In the genomic region with DNA sequence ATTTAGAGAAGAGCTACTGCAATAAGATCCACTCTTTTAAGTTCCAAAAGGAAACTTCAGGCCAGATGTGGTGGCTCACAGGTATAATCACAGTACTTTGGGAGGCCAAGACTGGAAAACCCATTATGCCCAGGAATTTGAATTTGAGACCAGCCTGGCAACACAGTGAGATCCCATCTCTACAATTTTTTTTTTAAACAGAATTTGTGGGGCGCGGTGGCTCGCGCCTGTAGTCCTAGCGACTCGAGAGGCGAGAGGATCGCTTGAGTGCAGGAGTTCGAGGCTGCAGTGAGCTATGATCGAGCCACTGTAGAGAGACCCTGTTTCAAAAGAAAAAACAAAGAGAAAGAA, we compare ENCODE assay signal across 8 cellular contexts.
DNase-seq lines count a peak whose midpoint lies in the region; ATAC-seq and TF ChIP-seq lines count a peak whose summit lies in the region.

No MANE protein-coding gene starts in this region.

- H3K9me3 ChIP-seq in KOPT-K1 (ENCODE audit: insufficient read depth, low read length, poor library complexity, severe bottlenecking) (no peaks in the 10 kb centered on the region), muscle layer of colon (ENCODE audit: low read length) (no peaks in the 10 kb centered on the region)

- no peaks in the 10 kb centered on the region for H3K36me3 ChIP-seq in ACC112 (ENCODE audit: insufficient read depth, low read length)
- H3K36me3 ChIP-seq in KOPT-K1 (ENCODE audit: insufficient read depth, low read length): no peaks in the 10 kb centered on the region
- H3K36me3 ChIP-seq in muscle layer of colon (ENCODE audit: insufficient read depth, low read length): peaks cover 3% of the 10 kb centered on the region

- ATAC-seq in HG03342 (IDR thresholded peaks at IDR 0.05; ENCODE audit: unreplicated experiment): no peak

- DNase-seq in cardiac fibroblast (ENCODE audit: low read depth in 2 of 2): peak in 1 of 2 donors; percentile 12
- DNase-seq in SHP77 (lab: John Stamatoyannopoulos, UW): no peak
- no peak for DNase-seq in NCI-H1048 (lab: John Stamatoyannopoulos, UW)
- no peak for DNase-seq in hippocampal formation (lab: John Stamatoyannopoulos, UW)

- peaks cover 22% of the 10 kb centered on the region for H3K79me2 ChIP-seq in ACC112 (ENCODE audit: control insufficient read depth, insufficient read depth, low read length, unreplicated experiment)

- H3K27ac ChIP-seq in ACC112 (ENCODE audit: low read depth, low read length) (no peak overlapping the region), KOPT-K1 (ENCODE audit: low read depth, low read length, poor library complexity, severe bottlenecking) (peak overlapping the region; percentile 70), muscle layer of colon (ENCODE audit: low read depth, low read length) (peak overlapping the region; percentile 82)

- H2AFZ ChIP-seq in ACC112 (ENCODE audit: low read length, unreplicated experiment): peak overlapping the region; percentile 94

- H3K4me1 ChIP-seq in ACC112 (ENCODE audit: control insufficient read depth, insufficient read depth, low read length, unreplicated experiment) (peaks cover 8% of the 10 kb centered on the region), muscle layer of colon (ENCODE audit: insufficient read depth, low read length) (peaks cover 19% of the 10 kb centered on the region)

- H3K4me3 ChIP-seq in ACC112 (ENCODE audit: low read depth, low read length): peak overlapping the region; percentile 92
- peak overlapping the region; percentile 74 to 92 for H3K4me3 ChIP-seq in cardiac fibroblast (replicated peaks in 1 of 2; ENCODE audit: low read depth in 2 of 2, low read length in 2 of 2)
- peak overlapping the region; percentile 76 to 99 for H3K4me3 ChIP-seq in muscle layer of colon (ENCODE audit: low read depth in 1 of 2, low read length in 2 of 2)

- H3K27me3 ChIP-seq in ACC112 (ENCODE audit: insufficient read depth, low read length) (no peaks in the 10 kb centered on the region), muscle layer of colon (ENCODE audit: control insufficient read depth in 1 of 2, insufficient read depth in 2 of 2, low read length in 2 of 2) (no peaks in the 10 kb centered on the region)

- peak overlapping the region; percentile 87 for H3K9ac ChIP-seq in muscle layer of colon (ENCODE audit: low read length)

- no peak for TF ChIP-seq CTCF in cardiac fibroblast (IDR thresholded peaks at IDR 0.05; ENCODE audit: low read depth, low read length)
